Comparison of ENCODE assay signal across 20 cellular contexts in the genomic region with DNA sequence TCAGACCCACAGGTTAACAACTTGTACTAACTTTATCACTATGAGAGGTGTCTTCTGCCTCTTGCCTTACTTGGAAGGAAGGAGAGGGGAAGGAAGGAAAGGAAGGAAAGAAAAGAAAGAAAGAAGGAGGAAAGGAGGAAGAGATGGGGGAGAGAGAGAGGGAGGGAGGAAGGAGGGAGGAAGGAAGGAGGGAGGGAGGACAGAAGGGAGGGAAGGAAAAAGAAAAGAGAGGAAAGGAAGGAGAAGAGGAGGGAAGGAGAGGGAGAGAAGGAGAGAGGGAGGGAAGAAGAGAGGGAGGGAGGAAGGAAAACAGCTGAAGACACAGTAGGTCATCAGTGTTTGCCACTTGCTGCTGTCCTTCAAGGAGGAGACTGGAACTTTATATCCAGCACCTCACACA.
"Had no signal": no experiment of that assay in that cellular context is flagged by ENCODE, and none has a peak within 500 bp of the region (broad histone marks: within the 10 kb centered on the region; RNA-seq: fewer than 3 reads in every experiment).

No MANE protein-coding gene starts in this region.

- H3K27ac Mint-ChIP-seq: endodermal cell, natural killer cell had no signal

- H3K9me3 Mint-ChIP-seq: endodermal cell, natural killer cell, neural crest cell had no signal

- H3K36me3 ChIP-seq: sigmoid colon, suprapubic skin, thyroid gland, upper lobe of right lung, vagina had no signal

- FAIRE-seq: small intestine had no signal

- H3K4me3 ChIP-seq: coronary artery, hepatocyte, lung, mucosa of descending colon, sigmoid colon, suprapubic skin, thyroid gland, upper lobe of right lung, vagina had no signal

- H3K27ac ChIP-seq: coronary artery, hepatocyte, sigmoid colon, suprapubic skin, upper lobe of right lung, vagina had no signal

- H3K36me3 Mint-ChIP-seq: natural killer cell had no signal

- H3K4me1 ChIP-seq: vagina had no signal

- H3K79me2 ChIP-seq: hepatocyte had no signal

- DNase-seq: effector CD4-positive, alpha-beta T cell; endodermal cell; kidney; left cardiac atrium; left ventricle myocardium superior; mucosa of descending colon; natural killer cell; posterior cingulate gyrus; sigmoid colon; stimulated activated CD4-positive, alpha-beta T cell treated with anti-CD3 and anti-CD28 coated beads, Interleukin-12 subunit alpha, Interleukin-12 subunit beta, amount 100 ng/mL, for 4 hours; stimulated activated naive CD8-positive, alpha-beta T cell treated with anti-CD3 and anti-CD28 coated beads, Interleukin-15, Interleukin-2, amounts not matched to agents 100 U/mL and 50 U/mL, for 24 hours; thyroid gland; upper lobe of right lung had no signal

- H3K4me3 Mint-ChIP-seq: endodermal cell, natural killer cell had no signal

- H3K9me3 ChIP-seq: mucosa of descending colon, sigmoid colon, suprapubic skin, thyroid gland, upper lobe of right lung, vagina had no signal

- H2AFZ ChIP-seq: hepatocyte had no signal

- H3K4me2 ChIP-seq: hepatocyte had no signal

- H3K27me3 ChIP-seq: hepatocyte, sigmoid colon, suprapubic skin, thyroid gland, upper lobe of right lung, vagina had no signal
